8 cellular contexts compared by ENCODE assay signal in genomic region chr5:55994502-55994997, GRCh38. TPM values are rescaled to one million over a fixed set of nuclear protein-coding genes. Genes with fewer than 3 reads are reported as not detected.
DNase-seq lines count a peak whose midpoint lies in the region; ATAC-seq and TF ChIP-seq lines count a peak whose summit lies in the region.

IL6ST (minus strand) TSS chr5:55994963; CDS start chr5:55976278, 18,685 bp downstream.

- H3K79me2 ChIP-seq in MM.1S (ENCODE audit: low read length), result peaks cover 72% of the 10 kb centered on the region

- peak within 1 kb of the TSS; percentile 100 for H3K27ac Mint-ChIP-seq in activated naive CD4-positive, alpha-beta T cell treated with anti-CD3 and anti-CD28 coated beads, Interleukin-2, amount 50 U/mL, for 24 hours

- TF ChIP-seq CTCF in MM.1S (IDR thresholded peaks at IDR 0.05; ENCODE audit: low read length) (no peak), ovary (IDR thresholded peaks at IDR 0.05) (no peak)

- no peaks in the 10 kb centered on the region for H3K27me3 Mint-ChIP-seq in activated naive CD4-positive, alpha-beta T cell treated with anti-CD3 and anti-CD28 coated beads, Interleukin-2, amount 50 U/mL, for 24 hours

- H3K4me3 ChIP-seq in HAP-1 (peak within 1 kb of the TSS; percentile 67), MM.1S (ENCODE audit: low read length) (peak within 1 kb of the TSS; percentile 81), ovary (peak within 1 kb of the TSS; percentile 77)

- no peaks in the 10 kb centered on the region for H3K9me3 ChIP-seq in HAP-1
- no peaks in the 10 kb centered on the region for H3K9me3 ChIP-seq in MM.1S (replicated peaks; ENCODE audit: insufficient read depth, low read length)
- H3K9me3 ChIP-seq in ovary, result no peaks in the 10 kb centered on the region

- H3K4me2 ChIP-seq in MM.1S (ENCODE audit: low read depth, low read length), result peak within 1 kb of the TSS; percentile 87

- peaks cover 15% of the 10 kb centered on the region for H3K36me3 Mint-ChIP-seq in activated naive CD4-positive, alpha-beta T cell treated with anti-CD3 and anti-CD28 coated beads, Interleukin-2, amount 50 U/mL, for 24 hours

- no peaks in the 10 kb centered on the region for H3K9me3 Mint-ChIP-seq in activated naive CD4-positive, alpha-beta T cell treated with anti-CD3 and anti-CD28 coated beads, Interleukin-2, amount 50 U/mL, for 24 hours

- peak within 1 kb of the TSS; percentile 90 for H3K9ac ChIP-seq in MM.1S (ENCODE audit: low read length)

- peaks cover 60% of the 10 kb centered on the region for H3K4me1 Mint-ChIP-seq in activated naive CD4-positive, alpha-beta T cell treated with anti-CD3 and anti-CD28 coated beads, Interleukin-2, amount 50 U/mL, for 24 hours

- no peaks in the 10 kb centered on the region for H4K20me1 ChIP-seq in MM.1S (ENCODE audit: insufficient read depth, low read length)

- TF ChIP-seq POLR2A in ovary (IDR thresholded peaks at IDR 0.05), result no peak

- no peaks in the 10 kb centered on the region for H3K27me3 ChIP-seq in HAP-1 (ENCODE audit: low read depth)
- no peaks in the 10 kb centered on the region for H3K27me3 ChIP-seq in MM.1S (replicated peaks; ENCODE audit: insufficient read depth, low read length)
- no peaks in the 10 kb centered on the region for H3K27me3 ChIP-seq in ovary

- peak within 1 kb of the TSS; percentile 89 for H3K27ac ChIP-seq in MM.1S (ENCODE audit: low read length)
- H3K27ac ChIP-seq in ovary, result peak within 1 kb of the TSS; percentile 96 to 98

- DNase-seq in SIG-M5 treated with dmso at 0.1 percent for 504 hours (lab: John Stamatoyannopoulos, UW; ENCODE audit: unreplicated experiment) (peak; percentile 32), SIG-M5 (lab: John Stamatoyannopoulos, UW) (no peak), HAP-1 (ENCODE audit: low spot score in 2 of 2) (peak in 1 of 2 experiments; percentile 36), MM.1S (no peak), Right ventricle myocardium inferior (ENCODE audit: missing footprints) (no peak), ovary (no peak), MV-4-11 (lab: John Stamatoyannopoulos, UW) (no peak)

- H3K4me1 ChIP-seq in HAP-1 (peaks cover 15% of the 10 kb centered on the region), MM.1S (ENCODE audit: low read length) (0 out of 2 replicates have a peak, but pooled peaks cover 6% of the 10 kb centered on the region), ovary (ENCODE audit: insufficient read depth) (peaks cover 3% of the 10 kb centered on the region)

- ATAC-seq in Right ventricle myocardium inferior, result peak; percentile 64

- H3K4me3 Mint-ChIP-seq in activated naive CD4-positive, alpha-beta T cell treated with anti-CD3 and anti-CD28 coated beads, Interleukin-2, amount 50 U/mL, for 24 hours, result peak within 1 kb of the TSS; percentile 98

- H2AFZ ChIP-seq in MM.1S (ENCODE audit: low read length), result peak within 1 kb of the TSS; percentile 82

- intact Hi-C loops in Right ventricle myocardium inferior (cut with DNase I) (loop anchor here (2.0 to 10.0 kb wide), 4 partner anchors 48 to 282 kb away; partner anchors contain the start of gene SLC38A9), ovary (cut with DNase I) (loop anchor here in 2 of 4 donors (10.0 kb wide), 2 partner anchors 80 to 130 kb away; no protein-coding TSS in a partner anchor)

- TF ChIP-seq EP300 in ovary (IDR thresholded peaks at IDR 0.05), result no peak

- H3K36me3 ChIP-seq in HAP-1 (replicated peaks) (no peaks in the 10 kb centered on the region), MM.1S (replicated peaks; ENCODE audit: insufficient read depth, low read length) (no peaks in the 10 kb centered on the region; the same call in 1 of the 2 replicates), ovary (no peaks in the 10 kb centered on the region)

- 0 to 1% (median 1%) methylated on average over 28 to 48 of the region's 48 CpGs for WGBS in ovary, 3 donors

- H3F3A ChIP-seq in MM.1S (ENCODE audit: insufficient read depth, low read length), result peaks cover 46% of the 10 kb centered on the region

- in situ Hi-C loops in HAP-1 (cut with MboI; ENCODE audit: low sequenced_read_pairs), result no loop called here

- no peaks in the 10 kb centered on the region for H3K9me2 ChIP-seq in MM.1S (replicated peaks; ENCODE audit: insufficient read depth, low read length)

RNA-seq across cellular contexts. Expression of gene IL6ST, which starts in this region (rescaled TPM):
- total RNA-seq in Right ventricle myocardium inferior (145 TPM), ovary (100 to 1,000 TPM; 142 to 406 (median 186) TPM)
- 100 to 1,000 TPM in 1 of 2 donors, 10 to 100 TPM in 1; 45.9 to 123 TPM for polyA plus RNA-seq in ovary
